In the genomic region with DNA sequence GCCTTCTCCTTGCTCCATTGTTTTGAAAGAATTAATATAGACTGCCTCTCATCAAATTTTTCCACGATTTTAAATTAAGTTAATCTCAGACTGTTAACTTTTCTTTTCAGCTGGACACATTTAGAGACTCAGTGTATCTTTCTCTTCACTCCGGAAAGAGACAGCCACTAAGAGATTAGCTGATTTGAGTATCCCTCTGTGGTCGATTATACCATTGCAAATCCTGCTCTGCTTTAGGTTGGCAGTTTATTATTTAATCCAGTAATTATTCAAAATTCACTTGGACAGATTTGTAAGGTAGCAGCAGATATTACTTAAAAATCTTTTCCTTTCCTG, we compare ENCODE assay signal across 8 cellular contexts. TPM values are rescaled to one million over a fixed set of nuclear protein-coding genes. Genes with fewer than 3 reads are reported as not detected.
A peak's percentile ranks its signal among the peaks of the same experiment; 100 is the strongest.
DNase-seq lines count a peak whose midpoint lies in the region; ATAC-seq and TF ChIP-seq lines count a peak whose summit lies in the region.

No MANE protein-coding gene starts in this region.

- H3K9me3 Mint-ChIP-seq in glutamatergic neuron (ENCODE audit: unreplicated experiment): peaks cover 2% of the 10 kb centered on the region
- no peaks in the 10 kb centered on the region for H3K9me3 Mint-ChIP-seq in stimulated activated effector memory CD8-positive, alpha-beta T cell treated with anti-CD3 and anti-CD28 coated beads, Interleukin-12 subunit alpha, Interleukin-12 subunit beta, amount 100 ng/mL, for 72 hours

- H3K9me3 ChIP-seq in WERI-Rb-1 (ENCODE audit: severe bottlenecking): no peaks in the 10 kb centered on the region

- H3K27ac Mint-ChIP-seq in glutamatergic neuron (ENCODE audit: unreplicated experiment): peak overlapping the region; percentile 99
- peak overlapping the region; percentile 99 for H3K27ac Mint-ChIP-seq in stimulated activated effector memory CD8-positive, alpha-beta T cell treated with anti-CD3 and anti-CD28 coated beads, Interleukin-12 subunit alpha, Interleukin-12 subunit beta, amount 100 ng/mL, for 72 hours

- peaks cover 6% of the 10 kb centered on the region for H3K4me1 Mint-ChIP-seq in glutamatergic neuron (ENCODE audit: low read depth, unreplicated experiment)
- peaks cover 6% of the 10 kb centered on the region for H3K4me1 Mint-ChIP-seq in stimulated activated effector memory CD8-positive, alpha-beta T cell treated with anti-CD3 and anti-CD28 coated beads, Interleukin-12 subunit alpha, Interleukin-12 subunit beta, amount 100 ng/mL, for 72 hours

- H3K4me3 Mint-ChIP-seq in glutamatergic neuron (ENCODE audit: unreplicated experiment): peak overlapping the region; percentile 100
- peak overlapping the region; percentile 94 for H3K4me3 Mint-ChIP-seq in stimulated activated effector memory CD8-positive, alpha-beta T cell treated with anti-CD3 and anti-CD28 coated beads, Interleukin-12 subunit alpha, Interleukin-12 subunit beta, amount 100 ng/mL, for 72 hours

- DNase-seq in DMS53 (lab: John Stamatoyannopoulos, UW): peak; percentile 59
- no peak for DNase-seq in DMS53 treated with DMSO at 0.1 percent for 48 hours (lab: John Stamatoyannopoulos, UW; ENCODE audit: unreplicated experiment)
- no peak for DNase-seq in WERI-Rb-1
- DNase-seq in glutamatergic neuron: no peak
- DNase-seq in stimulated activated effector memory CD8-positive, alpha-beta T cell treated with anti-CD3 and anti-CD28 coated beads, Interleukin-12 subunit alpha, Interleukin-12 subunit beta, amount 100 ng/mL, for 72 hours (ENCODE audit: low spot score in 2 of 2): no peak
- DNase-seq in NCI-H226: no peak

- peak overlapping the region; percentile 80 for H3K4me3 ChIP-seq in WERI-Rb-1 (ENCODE audit: low read depth, low read length)

- no peaks in the 10 kb centered on the region for H3K27me3 ChIP-seq in WERI-Rb-1 (ENCODE audit: insufficient read depth, low read depth, severe bottlenecking)

- peaks cover 11% of the 10 kb centered on the region for H3K27me3 Mint-ChIP-seq in glutamatergic neuron (ENCODE audit: unreplicated experiment)

- H3K36me3 Mint-ChIP-seq in glutamatergic neuron (ENCODE audit: unreplicated experiment): no peaks in the 10 kb centered on the region
- H3K36me3 Mint-ChIP-seq in stimulated activated effector memory CD8-positive, alpha-beta T cell treated with anti-CD3 and anti-CD28 coated beads, Interleukin-12 subunit alpha, Interleukin-12 subunit beta, amount 100 ng/mL, for 72 hours: peaks cover 50% of the 10 kb centered on the region

- H3K36me3 ChIP-seq in WERI-Rb-1: peaks cover 17% of the 10 kb centered on the region

- TF ChIP-seq CTCF in WERI-Rb-1 (IDR thresholded peaks at IDR 0.05; ENCODE audit: low read depth, low read length) (no peak), glutamatergic neuron (IDR thresholded peaks at IDR 0.05; ENCODE audit: partially characterized antibody, unreplicated experiment) (no peak)

- ATAC-seq in stimulated activated effector memory CD8-positive, alpha-beta T cell treated with anti-CD3 and anti-CD28 coated beads, Interleukin-12 subunit alpha, Interleukin-12 subunit beta, amount 100 ng/mL, for 72 hours: no peak
- ATAC-seq in HG02840 (IDR thresholded peaks at IDR 0.05; ENCODE audit: low FRiP score, unreplicated experiment) (no peak), HG03432 (IDR thresholded peaks at IDR 0.05; ENCODE audit: unreplicated experiment) (no peak)

- peak overlapping the region; percentile 92 for H3K27ac ChIP-seq in WERI-Rb-1

RNA-seq across cellular contexts. Expression of a gene that starts 0.6 kb away (rescaled TPM):
- 30.1 TPM for total RNA-seq in glutamatergic neuron (ENCODE audit: unreplicated experiment)

RNA-seq across cellular contexts. Expression of a gene that starts 29.2 kb away (rescaled TPM):
- not detected for total RNA-seq in glutamatergic neuron (ENCODE audit: unreplicated experiment)

RNA-seq across cellular contexts. Expression of a gene that starts 48.0 kb away (rescaled TPM):
- total RNA-seq in glutamatergic neuron (ENCODE audit: unreplicated experiment): 12.1 TPM

RNA-seq across cellular contexts. Expression of a gene that starts 48.1 kb away (rescaled TPM):
- total RNA-seq in glutamatergic neuron (ENCODE audit: unreplicated experiment): 19.8 TPM
